ENCODE assay signal across 1 cellular context in genomic region chr18:48955528-48956261, GRCh38.
TF ChIP-seq lines count a peak whose summit lies in the region.

No MANE protein-coding gene starts in this region.

TF ChIP-seq in SK-N-SH, 30 proteins besides CTCF, POLR2A, EP300 and RAD21 (continued from another document):
- TF ChIP-seq EZH2phosphoT487 (IDR thresholded peaks at IDR 0.05; ENCODE audit: borderline replicate concordance, low read depth) = no peak
- TF ChIP-seq GATA2 (CRISPR knock-in tag; IDR thresholded peaks at IDR 0.05) = no peak
- peak; percentile 50; the same call in 1 of the 2 replicates for TF ChIP-seq FOSL2 (IDR thresholded peaks at IDR 0.05; ENCODE audit: borderline replicate concordance, low read depth)
- peak; percentile 30; the same call in 1 of the 2 replicates for TF ChIP-seq ELF1 (IDR thresholded peaks at IDR 0.05)
- TF ChIP-seq USF1 (IDR thresholded peaks at IDR 0.05; ENCODE audit: borderline replicate concordance, low read depth) = no peak
- TF ChIP-seq POLR2AphosphoS5 (IDR thresholded peaks at IDR 0.05; ENCODE audit: low read depth, low read length) = peak; percentile 23; the same call in 1 of the 2 replicates
- no peak for TF ChIP-seq MXI1 (IDR thresholded peaks at IDR 0.05; ENCODE audit: low read depth, low read length)
- TF ChIP-seq, protein P1, sequence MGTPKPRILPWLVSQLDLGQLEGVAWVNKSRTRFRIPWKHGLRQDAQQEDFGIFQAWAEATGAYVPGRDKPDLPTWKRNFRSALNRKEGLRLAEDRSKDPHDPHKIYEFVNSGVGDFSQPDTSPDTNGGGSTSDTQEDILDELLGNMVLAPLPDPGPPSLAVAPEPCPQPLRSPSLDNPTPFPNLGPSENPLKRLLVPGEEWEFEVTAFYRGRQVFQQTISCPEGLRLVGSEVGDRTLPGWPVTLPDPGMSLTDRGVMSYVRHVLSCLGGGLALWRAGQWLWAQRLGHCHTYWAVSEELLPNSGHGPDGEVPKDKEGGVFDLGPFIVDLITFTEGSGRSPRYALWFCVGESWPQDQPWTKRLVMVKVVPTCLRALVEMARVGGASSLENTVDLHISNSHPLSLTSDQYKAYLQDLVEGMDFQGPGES (IDR thresholded peaks at IDR 0.05; ENCODE audit: low read depth, low read length) = no peak
- TF ChIP-seq JUND (IDR thresholded peaks at IDR 0.05) = peak; percentile 57; the same call in 1 of the 2 replicates
- TF ChIP-seq FOXM1 (IDR thresholded peaks at IDR 0.05; ENCODE audit: low read depth) = 0 out of 2 replicates have a peak, but pooled peaks have one; percentile 40
- TF ChIP-seq RCOR1 (IDR thresholded peaks at IDR 0.05; ENCODE audit: low read length) = no peak
- 0 out of 2 replicates have a peak, but pooled peaks have one; percentile 39 for TF ChIP-seq SIN3A (IDR thresholded peaks at IDR 0.05; ENCODE audit: borderline replicate concordance, low read depth, low read length)
TF ChIP-seq in SK-N-SH: peak in this region for 14.
